1 cellular context compared by ENCODE assay signal in the genomic region with DNA sequence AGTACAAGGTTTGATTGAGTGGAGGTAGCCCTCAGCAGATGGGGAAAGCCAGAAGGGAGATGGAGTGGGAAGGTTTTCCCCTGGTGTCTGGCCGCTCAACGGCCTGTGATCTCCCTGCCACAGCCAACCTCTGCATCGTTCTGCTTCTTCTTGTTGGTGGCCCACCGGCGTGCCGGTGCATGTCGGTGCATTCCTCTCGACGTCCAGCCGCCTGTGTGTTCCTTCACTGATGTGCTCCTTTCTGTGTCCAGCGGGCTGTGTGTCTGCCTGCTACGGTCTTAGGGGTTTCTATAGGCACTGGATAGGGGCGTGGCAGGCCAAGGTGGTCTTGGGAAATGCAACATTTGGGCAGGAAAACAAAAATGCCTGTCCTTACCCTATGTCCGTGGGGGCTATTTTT.
TF ChIP-seq lines count a peak whose summit lies in the region.

No MANE protein-coding gene starts in this region.

TF ChIP-seq in K562, 482 proteins besides CTCF, POLR2A, EP300 and RAD21 (continued from another document):
- TF ChIP-seq, protein P1, sequence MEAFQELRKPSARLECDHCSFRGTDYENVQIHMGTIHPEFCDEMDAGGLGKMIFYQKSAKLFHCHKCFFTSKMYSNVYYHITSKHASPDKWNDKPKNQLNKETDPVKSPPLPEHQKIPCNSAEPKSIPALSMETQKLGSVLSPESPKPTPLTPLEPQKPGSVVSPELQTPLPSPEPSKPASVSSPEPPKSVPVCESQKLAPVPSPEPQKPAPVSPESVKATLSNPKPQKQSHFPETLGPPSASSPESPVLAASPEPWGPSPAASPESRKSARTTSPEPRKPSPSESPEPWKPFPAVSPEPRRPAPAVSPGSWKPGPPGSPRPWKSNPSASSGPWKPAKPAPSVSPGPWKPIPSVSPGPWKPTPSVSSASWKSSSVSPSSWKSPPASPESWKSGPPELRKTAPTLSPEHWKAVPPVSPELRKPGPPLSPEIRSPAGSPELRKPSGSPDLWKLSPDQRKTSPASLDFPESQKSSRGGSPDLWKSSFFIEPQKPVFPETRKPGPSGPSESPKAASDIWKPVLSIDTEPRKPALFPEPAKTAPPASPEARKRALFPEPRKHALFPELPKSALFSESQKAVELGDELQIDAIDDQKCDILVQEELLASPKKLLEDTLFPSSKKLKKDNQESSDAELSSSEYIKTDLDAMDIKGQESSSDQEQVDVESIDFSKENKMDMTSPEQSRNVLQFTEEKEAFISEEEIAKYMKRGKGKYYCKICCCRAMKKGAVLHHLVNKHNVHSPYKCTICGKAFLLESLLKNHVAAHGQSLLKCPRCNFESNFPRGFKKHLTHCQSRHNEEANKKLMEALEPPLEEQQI (IDR thresholded peaks at IDR 0.05): 0 out of 2 replicates have a peak, but pooled peaks have one; percentile 30
- TF ChIP-seq RBM22 (IDR thresholded peaks at IDR 0.05; ENCODE audit: low read depth, low read length, poor library complexity, severe bottlenecking) (peak; percentile 52), CXXC5 (CRISPR knock-in tag; IDR thresholded peaks at IDR 0.05) (no peak)
